ENCODE assay signal across 16 cellular contexts in genomic region chr15:35118987-35119386, GRCh38. TPM values are rescaled to one million over a fixed set of nuclear protein-coding genes. Genes with fewer than 3 reads are reported as not detected.
DNase-seq lines count a peak whose midpoint lies in the region; FAIRE-seq and TF ChIP-seq lines count a peak whose summit lies in the region.
"Had no signal": no experiment of that assay in that cellular context is flagged by ENCODE, and none has a peak within 500 bp of the region (broad histone marks: within the 10 kb centered on the region; RNA-seq: fewer than 3 reads in every experiment).

No MANE protein-coding gene starts in this region.

- DNase-seq in GM19239 (ENCODE audit: insufficient read length, low spot score) (no peak), NCI-H2081 treated with DMSO at 0.1 percent for 48 hours (lab: John Stamatoyannopoulos, UW) (peak; percentile 30), mesothelial cell of epicardium (ENCODE audit: low spot score in 2 of 2, unreplicated experiment in 2 of 2) (no peak), NCI-H82 (lab: John Stamatoyannopoulos, UW) (no peak), DMS79 treated with DMSO at 0.1 percent for 48 hours (lab: John Stamatoyannopoulos, UW) (no peak), ovary (no peak)
- DNase-seq: Caco-2; CD8-positive, alpha-beta T cell; GF-D8; H7; IMR-90 had no signal

- no peak overlapping the region for H3K4me3 Mint-ChIP-seq in mesothelial cell of epicardium
- H3K4me3 Mint-ChIP-seq: CD14-positive monocyte; CD8-positive, alpha-beta T cell; GM23338 had no signal

- intact Hi-C loops in ovary (cut with DNase I) = no loop called here

- peaks cover 2% of the 10 kb centered on the region for H3K4me1 ChIP-seq in ovary (ENCODE audit: insufficient read depth)
- H3K4me1 ChIP-seq: Caco-2 had no signal

- TF ChIP-seq POLR2A in ovary (IDR thresholded peaks at IDR 0.05) = no peak

- H3K36me3 Mint-ChIP-seq in mesothelial cell of epicardium = peaks cover 9% of the 10 kb centered on the region
- H3K36me3 Mint-ChIP-seq: CD14-positive monocyte had no signal

- H3K4me1 Mint-ChIP-seq in mesothelial cell of epicardium = peaks cover 56% of the 10 kb centered on the region
- H3K4me1 Mint-ChIP-seq: CD14-positive monocyte had no signal

- no peak for TF ChIP-seq EP300 in ovary (IDR thresholded peaks at IDR 0.05)

- no peaks in the 10 kb centered on the region for H3K9me3 ChIP-seq in ovary
- H3K9me3 ChIP-seq: Caco-2 had no signal

- peak overlapping the region; percentile 82 for H3K27ac Mint-ChIP-seq in mesothelial cell of epicardium
- H3K27ac Mint-ChIP-seq: CD14-positive monocyte; CD8-positive, alpha-beta T cell had no signal

- FAIRE-seq in GM19239 (lab: Jason Lieb, UNC) = peak; percentile 8

- 16 to 28% (median 25%) methylated on average over 2 of the region's 2 CpGs for WGBS in ovary, 3 donors

- H3K9me3 Mint-ChIP-seq in mesothelial cell of epicardium = peaks cover 9% of the 10 kb centered on the region

- TF ChIP-seq CTCF in VCaP (conservative IDR thresholded peaks at IDR 0.05) = no peak
- TF ChIP-seq CTCF in mesothelial cell of epicardium (IDR thresholded peaks at IDR 0.05; ENCODE audit: unreplicated experiment) = no peak
- no peak for TF ChIP-seq CTCF in ovary (IDR thresholded peaks at IDR 0.05)

- H3K4me3 ChIP-seq in ovary = no peak overlapping the region
- H3K4me3 ChIP-seq: GM23338 had no signal

- no peaks in the 10 kb centered on the region for H3K36me3 ChIP-seq in ovary

- H3K27ac ChIP-seq in VCaP = peak overlapping the region; percentile 26
- no peak overlapping the region for H3K27ac ChIP-seq in ovary

- H3K27me3 Mint-ChIP-seq in mesothelial cell of epicardium (ENCODE audit: low read depth) = no peaks in the 10 kb centered on the region

- no peaks in the 10 kb centered on the region for H3K27me3 ChIP-seq in ovary

RNA-seq across cellular contexts. Expression of gene NANOGP8, which starts 33.9 kb away (rescaled TPM):
- total RNA-seq in mesothelial cell of epicardium (0.86 to 1.2 TPM (median 0.91 TPM) in 3 replicates), ovary (1 to 10 TPM in 3 of 7 donors, under 1 TPM in 4; 0.40 to 3.3 (median 0.97) TPM)
- under 1 TPM; 0.16 to 0.33 TPM for polyA plus RNA-seq in ovary
- total RNA-seq: A673; Caco-2; CD8-positive, alpha-beta T cell; IMR-90 had no signal
- polyA plus RNA-seq: BJ, CD14-positive monocyte, IMR-90 had no signal
